ENCODE assay signal across 1 cellular context in genomic region chr3:132978946-132979345, GRCh38. TPM values are rescaled to one million over a fixed set of nuclear protein-coding genes. Genes with fewer than 3 reads are reported as not detected.
"Had no signal": no experiment of that assay in that cellular context is flagged by ENCODE, and none has a peak within 500 bp of the region (broad histone marks: within the 10 kb centered on the region; RNA-seq: fewer than 3 reads in every experiment).

No MANE protein-coding gene starts in this region.

RNA-seq across cellular contexts. Expression of gene TMEM108, which starts 59.2 kb away (rescaled TPM):
- total RNA-seq: natural killer cell had no signal
